In the genomic region with DNA sequence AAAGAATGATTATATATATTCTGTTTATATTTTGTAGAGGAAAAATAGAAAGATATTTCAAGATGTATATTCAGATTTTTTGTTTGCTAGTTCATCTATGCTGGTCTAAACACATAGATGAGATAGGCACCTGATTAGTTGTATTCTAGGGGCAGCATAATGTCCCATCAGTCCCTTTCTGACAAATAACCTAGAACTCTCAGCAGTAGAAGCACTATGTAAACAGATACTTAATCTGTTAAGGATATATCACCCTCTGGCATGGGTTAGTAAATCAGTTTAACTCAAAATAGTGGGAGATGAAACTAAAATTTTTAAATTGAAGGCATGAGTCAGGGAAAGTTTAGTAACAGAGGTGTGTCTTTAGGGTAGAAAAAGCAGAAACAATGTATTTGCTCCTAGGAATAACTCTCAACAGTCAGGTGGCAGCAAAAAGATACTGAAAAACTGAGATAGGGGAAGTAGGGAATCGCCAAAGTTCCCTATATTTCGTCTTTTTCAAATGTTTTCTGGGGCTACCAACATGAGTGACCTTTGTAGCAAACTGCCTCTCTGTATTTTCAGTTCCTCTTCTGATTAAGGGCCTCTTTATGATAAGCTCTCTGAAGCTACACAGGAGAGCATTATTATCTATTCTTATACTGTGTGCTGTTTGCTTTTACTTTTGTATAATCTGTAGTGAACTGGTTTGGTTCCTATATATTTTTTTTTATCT, we compare ENCODE assay signal across 1 cellular context.
TF ChIP-seq lines count a peak whose summit lies in the region.

No MANE protein-coding gene starts in this region.

TF ChIP-seq in GM12878, 131 proteins besides CTCF, POLR2A, EP300 and RAD21 (continued from another document and continues in another):
- TF ChIP-seq, protein P1, sequence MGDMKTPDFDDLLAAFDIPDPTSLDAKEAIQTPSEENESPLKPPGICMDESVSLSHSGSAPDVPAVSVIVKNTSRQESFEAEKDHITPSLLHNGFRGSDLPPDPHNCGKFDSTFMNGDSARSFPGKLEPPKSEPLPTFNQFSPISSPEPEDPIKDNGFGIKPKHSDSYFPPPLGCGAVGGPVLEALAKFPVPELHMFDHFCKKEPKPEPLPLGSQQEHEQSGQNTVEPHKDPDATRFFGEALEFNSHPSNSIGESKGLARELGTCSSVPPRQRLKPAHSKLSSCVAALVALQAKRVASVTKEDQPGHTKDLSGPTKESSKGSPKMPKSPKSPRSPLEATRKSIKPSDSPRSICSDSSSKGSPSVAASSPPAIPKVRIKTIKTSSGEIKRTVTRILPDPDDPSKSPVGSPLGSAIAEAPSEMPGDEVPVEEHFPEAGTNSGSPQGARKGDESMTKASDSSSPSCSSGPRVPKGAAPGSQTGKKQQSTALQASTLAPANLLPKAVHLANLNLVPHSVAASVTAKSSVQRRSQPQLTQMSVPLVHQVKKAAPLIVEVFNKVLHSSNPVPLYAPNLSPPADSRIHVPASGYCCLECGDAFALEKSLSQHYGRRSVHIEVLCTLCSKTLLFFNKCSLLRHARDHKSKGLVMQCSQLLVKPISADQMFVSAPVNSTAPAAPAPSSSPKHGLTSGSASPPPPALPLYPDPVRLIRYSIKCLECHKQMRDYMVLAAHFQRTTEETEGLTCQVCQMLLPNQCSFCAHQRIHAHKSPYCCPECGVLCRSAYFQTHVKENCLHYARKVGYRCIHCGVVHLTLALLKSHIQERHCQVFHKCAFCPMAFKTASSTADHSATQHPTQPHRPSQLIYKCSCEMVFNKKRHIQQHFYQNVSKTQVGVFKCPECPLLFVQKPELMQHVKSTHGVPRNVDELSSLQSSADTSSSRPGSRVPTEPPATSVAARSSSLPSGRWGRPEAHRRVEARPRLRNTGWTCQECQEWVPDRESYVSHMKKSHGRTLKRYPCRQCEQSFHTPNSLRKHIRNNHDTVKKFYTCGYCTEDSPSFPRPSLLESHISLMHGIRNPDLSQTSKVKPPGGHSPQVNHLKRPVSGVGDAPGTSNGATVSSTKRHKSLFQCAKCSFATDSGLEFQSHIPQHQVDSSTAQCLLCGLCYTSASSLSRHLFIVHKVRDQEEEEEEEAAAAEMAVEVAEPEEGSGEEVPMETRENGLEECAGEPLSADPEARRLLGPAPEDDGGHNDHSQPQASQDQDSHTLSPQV (IDR thresholded peaks at IDR 0.05) = no peak
- TF ChIP-seq HDAC6 (IDR thresholded peaks at IDR 0.05; ENCODE audit: unreplicated experiment) (no peak), SMAD5 (IDR thresholded peaks at IDR 0.05; ENCODE audit: low read depth) (no peak), ASH2L (IDR thresholded peaks at IDR 0.05; ENCODE audit: borderline replicate concordance, low read depth) (no peak), ZNF217 (IDR thresholded peaks at IDR 0.05) (peak; percentile 55; the same call in 1 of the 2 replicates), CBX3 (IDR thresholded peaks at IDR 0.05; ENCODE audit: borderline replicate concordance, low read depth) (no peak), DPF2 (IDR thresholded peaks at IDR 0.05) (peak; percentile 93), BACH1 (IDR thresholded peaks at IDR 0.05; ENCODE audit: borderline replicate concordance) (0 out of 2 replicates have a peak, but pooled peaks have one; percentile 28), KLF5 (IDR thresholded peaks at IDR 0.05; ENCODE audit: partially characterized antibody) (no peak), USF2 (IDR thresholded peaks at IDR 0.05; ENCODE audit: borderline replicate concordance, low read depth, low read length) (no peak; the same call in 1 of the 2 replicates), STAT3 (IDR thresholded peaks at IDR 0.05; ENCODE audit: low read depth, low read length) (no peak), HCFC1 (IDR thresholded peaks at IDR 0.05; ENCODE audit: low read length) (no peak), SUZ12 (IDR thresholded peaks at IDR 0.05; ENCODE audit: unreplicated experiment) (no peak), ZNF687 (IDR thresholded peaks at IDR 0.05) (no peak), GATAD2B (conservative IDR thresholded peaks at IDR 0.05; ENCODE audit: low read depth) (peak; percentile 72; the same call in 1 of the 2 replicates), ETV6 (conservative IDR thresholded peaks at IDR 0.05 in 1 of 2, IDR thresholded peaks at IDR 0.05 in 1 of 2; ENCODE audit: borderline replicate concordance in 1 of 2, low read depth in 1 of 2) (no peak), IKZF1 (conservative IDR thresholded peaks at IDR 0.05) (peak; percentile 94), NRF1 (conservative IDR thresholded peaks at IDR 0.05; ENCODE audit: low read depth, low read length) (no peak), ZNF207 (IDR thresholded peaks at IDR 0.05; ENCODE audit: borderline replicate concordance) (no peak), RAD51 (IDR thresholded peaks at IDR 0.05) (no peak), BMI1 (IDR thresholded peaks at IDR 0.05; ENCODE audit: borderline replicate concordance) (peak; percentile 66; the same call in 1 of the 2 replicates), FOXM1 (IDR thresholded peaks at IDR 0.05; ENCODE audit: low read depth, low read length) (peak; percentile 50; the same call in 1 of the 2 replicates), E4F1 (IDR thresholded peaks at IDR 0.05; ENCODE audit: borderline replicate concordance, partially characterized antibody) (no peak), NFYA (IDR thresholded peaks at IDR 0.05; ENCODE audit: borderline replicate concordance, low read depth, low read length) (no peak), SMC3 (IDR thresholded peaks at IDR 0.05; ENCODE audit: borderline replicate concordance, low read length) (no peak), MTA2 (IDR thresholded peaks at IDR 0.05; ENCODE audit: low read depth) (peak; percentile 89), PKNOX1 (IDR thresholded peaks at IDR 0.05) (no peak), MEF2B (IDR thresholded peaks at IDR 0.05; ENCODE audit: partially characterized antibody, poor library complexity, severe bottlenecking) (peak; percentile 32), ZNF384 (IDR thresholded peaks at IDR 0.05; ENCODE audit: borderline replicate concordance, low read depth, low read length) (no peak; the same call in 1 of the 2 replicates), SREBF2 (IDR thresholded peaks at IDR 0.05; ENCODE audit: low read length) (no peak), ESRRA (IDR thresholded peaks at IDR 0.05; ENCODE audit: low read length) (no peak), SMARCA5 (IDR thresholded peaks at IDR 0.05) (no peak), RBBP5 (conservative IDR thresholded peaks at IDR 0.05) (no peak)
- TF ChIP-seq, protein P2, sequence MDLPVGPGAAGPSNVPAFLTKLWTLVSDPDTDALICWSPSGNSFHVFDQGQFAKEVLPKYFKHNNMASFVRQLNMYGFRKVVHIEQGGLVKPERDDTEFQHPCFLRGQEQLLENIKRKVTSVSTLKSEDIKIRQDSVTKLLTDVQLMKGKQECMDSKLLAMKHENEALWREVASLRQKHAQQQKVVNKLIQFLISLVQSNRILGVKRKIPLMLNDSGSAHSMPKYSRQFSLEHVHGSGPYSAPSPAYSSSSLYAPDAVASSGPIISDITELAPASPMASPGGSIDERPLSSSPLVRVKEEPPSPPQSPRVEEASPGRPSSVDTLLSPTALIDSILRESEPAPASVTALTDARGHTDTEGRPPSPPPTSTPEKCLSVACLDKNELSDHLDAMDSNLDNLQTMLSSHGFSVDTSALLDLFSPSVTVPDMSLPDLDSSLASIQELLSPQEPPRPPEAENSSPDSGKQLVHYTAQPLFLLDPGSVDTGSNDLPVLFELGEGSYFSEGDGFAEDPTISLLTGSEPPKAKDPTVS (IDR thresholded peaks at IDR 0.05; ENCODE audit: low read depth, low read length) = no peak
- TF ChIP-seq, protein P3, sequence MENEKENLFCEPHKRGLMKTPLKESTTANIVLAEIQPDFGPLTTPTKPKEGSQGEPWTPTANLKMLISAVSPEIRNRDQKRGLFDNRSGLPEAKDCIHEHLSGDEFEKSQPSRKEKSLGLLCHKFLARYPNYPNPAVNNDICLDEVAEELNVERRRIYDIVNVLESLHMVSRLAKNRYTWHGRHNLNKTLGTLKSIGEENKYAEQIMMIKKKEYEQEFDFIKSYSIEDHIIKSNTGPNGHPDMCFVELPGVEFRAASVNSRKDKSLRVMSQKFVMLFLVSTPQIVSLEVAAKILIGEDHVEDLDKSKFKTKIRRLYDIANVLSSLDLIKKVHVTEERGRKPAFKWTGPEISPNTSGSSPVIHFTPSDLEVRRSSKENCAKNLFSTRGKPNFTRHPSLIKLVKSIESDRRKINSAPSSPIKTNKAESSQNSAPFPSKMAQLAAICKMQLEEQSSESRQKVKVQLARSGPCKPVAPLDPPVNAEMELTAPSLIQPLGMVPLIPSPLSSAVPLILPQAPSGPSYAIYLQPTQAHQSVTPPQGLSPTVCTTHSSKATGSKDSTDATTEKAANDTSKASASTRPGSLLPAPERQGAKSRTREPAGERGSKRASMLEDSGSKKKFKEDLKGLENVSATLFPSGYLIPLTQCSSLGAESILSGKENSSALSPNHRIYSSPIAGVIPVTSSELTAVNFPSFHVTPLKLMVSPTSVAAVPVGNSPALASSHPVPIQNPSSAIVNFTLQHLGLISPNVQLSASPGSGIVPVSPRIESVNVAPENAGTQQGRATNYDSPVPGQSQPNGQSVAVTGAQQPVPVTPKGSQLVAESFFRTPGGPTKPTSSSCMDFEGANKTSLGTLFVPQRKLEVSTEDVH (IDR thresholded peaks at IDR 0.05; ENCODE audit: low read depth, partially characterized antibody) = no peak
- TF ChIP-seq, protein P4, sequence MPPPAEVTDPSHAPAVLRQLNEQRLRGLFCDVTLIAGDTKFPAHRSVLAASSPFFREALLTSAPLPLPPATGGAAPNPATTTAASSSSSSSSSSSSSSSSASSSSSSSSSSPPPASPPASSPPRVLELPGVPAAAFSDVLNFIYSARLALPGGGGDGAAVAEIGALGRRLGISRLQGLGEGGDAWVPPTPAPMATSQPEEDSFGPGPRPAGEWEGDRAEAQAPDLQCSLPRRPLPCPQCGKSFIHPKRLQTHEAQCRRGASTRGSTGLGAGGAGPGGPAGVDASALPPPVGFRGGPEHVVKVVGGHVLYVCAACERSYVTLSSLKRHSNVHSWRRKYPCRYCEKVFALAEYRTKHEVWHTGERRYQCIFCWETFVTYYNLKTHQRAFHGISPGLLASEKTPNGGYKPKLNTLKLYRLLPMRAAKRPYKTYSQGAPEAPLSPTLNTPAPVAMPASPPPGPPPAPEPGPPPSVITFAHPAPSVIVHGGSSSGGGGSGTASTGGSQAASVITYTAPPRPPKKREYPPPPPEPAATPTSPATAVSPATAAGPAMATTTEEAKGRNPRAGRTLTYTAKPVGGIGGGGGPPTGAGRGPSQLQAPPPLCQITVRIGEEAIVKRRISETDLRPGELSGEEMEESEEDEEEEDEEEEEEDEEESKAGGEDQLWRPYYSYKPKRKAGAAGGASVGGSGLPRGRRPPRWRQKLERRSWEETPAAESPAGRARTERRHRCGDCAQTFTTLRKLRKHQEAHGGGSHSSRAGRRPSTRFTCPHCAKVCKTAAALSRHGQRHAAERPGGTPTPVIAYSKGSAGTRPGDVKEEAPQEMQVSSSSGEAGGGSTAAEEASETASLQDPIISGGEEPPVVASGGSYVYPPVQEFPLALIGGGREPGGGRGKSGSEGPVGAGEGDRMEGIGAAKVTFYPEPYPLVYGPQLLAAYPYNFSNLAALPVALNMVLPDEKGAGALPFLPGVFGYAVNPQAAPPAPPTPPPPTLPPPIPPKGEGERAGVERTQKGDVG (CRISPR knock-in tag; IDR thresholded peaks at IDR 0.05) = no peak
